26 cellular contexts compared by ENCODE assay signal in genomic region chr1:169118227-169118626, GRCh38. TPM values are rescaled to one million over a fixed set of nuclear protein-coding genes. Genes with fewer than 3 reads are reported as not detected.
DNase-seq lines count a peak whose midpoint lies in the region; ATAC-seq, FAIRE-seq and TF ChIP-seq lines count a peak whose summit lies in the region.
"Had no signal": no experiment of that assay in that cellular context is flagged by ENCODE, and none has a peak within 500 bp of the region (broad histone marks: within the 10 kb centered on the region; RNA-seq: fewer than 3 reads in every experiment).

No MANE protein-coding gene starts in this region.

- H3K36me3 ChIP-seq in heart left ventricle (peaks cover 0 to 81% (median 19%) of the 10 kb centered on the region in 9 donors), duodenal mucosa (ENCODE audit: control insufficient read depth in 1 of 2, insufficient read depth in 2 of 2, low read length in 2 of 2) (peaks cover 39 to 73% of the 10 kb centered on the region in 2 donors), transverse colon (peaks cover 0 to 9% (median 0%) of the 10 kb centered on the region in 4 donors)
- H3K36me3 ChIP-seq: tibial nerve had no signal

- no peaks in the 10 kb centered on the region for H3K27me3 ChIP-seq in heart left ventricle
- no peaks in the 10 kb centered on the region for H3K27me3 ChIP-seq in duodenal mucosa (ENCODE audit: control insufficient read depth in 1 of 2, insufficient read depth in 2 of 2, low read length in 2 of 2)
- no peaks in the 10 kb centered on the region for H3K27me3 ChIP-seq in transverse colon
- H3K27me3 ChIP-seq: pancreas, tibial nerve had no signal

- POLR2A ChIA-PET in activated CD4-positive, alpha-beta T cell treated with anti-CD3 and anti-CD28 coated beads, Interleukin-2, amount 10 ng/mL, durations not matched to agents 7 days and 5 days (lab: Charles Lee): no interaction called here

- H3K27ac Mint-ChIP-seq in nephron progenitor cell: peak overlapping the region; percentile 40
- no peak overlapping the region for H3K27ac Mint-ChIP-seq in activated CD4-positive, alpha-beta T cell treated with anti-CD3 and anti-CD28 coated beads, Interleukin-2, amount 10 ng/mL, durations not matched to agents 7 days and 5 days
- H3K27ac Mint-ChIP-seq: activated B cell treated with CpG ODN at 0.5 μM for 24 hours; activated CD4-positive, alpha-beta memory T cell treated with anti-CD3 and anti-CD28 coated beads for 36 hours; CD8-positive, alpha-beta memory T cell; naive thymus-derived CD4-positive, alpha-beta T cell; stimulated activated memory B cell treated with anti-CD40 and anti-IgM and Interleukin-4, amounts not matched to agents 10 μg/mL and 1 μg/mL and 100 μg/mL, for 72 hours had no signal

- FAIRE-seq in GM19239 (lab: Jason Lieb, UNC): no peak
- FAIRE-seq: frontal cortex, GM12878, pancreas had no signal

- CTCF ChIA-PET in activated CD4-positive, alpha-beta T cell treated with anti-CD3 and anti-CD28 coated beads, Interleukin-2, amount 10 ng/mL, durations not matched to agents 7 days and 5 days (lab: Charles Lee): interaction anchor here (0.6 to 0.9 kb wide), 2 partner anchors 9 to 14 kb away, joined by 3 read pairs; no protein-coding TSS in a partner anchor

- H3K4me1 ChIP-seq in heart left ventricle (peaks cover 0 to 91% (median 36%) of the 10 kb centered on the region in 12 donors), duodenal mucosa (ENCODE audit: control insufficient read depth in 1 of 2, insufficient read depth in 2 of 2, low read length in 2 of 2) (peaks cover 52 to 62% of the 10 kb centered on the region in 2 donors), transverse colon (peaks cover 29 to 90% (median 63%) of the 10 kb centered on the region in 4 donors)

- H3K27ac ChIP-seq in heart left ventricle: peak overlapping the region in 9 of 12 donors; percentile 17 to 97 (median 59)
- peak overlapping the region; percentile 27 for H3K27ac ChIP-seq in duodenal mucosa (ENCODE audit: low read depth, low read length)
- peak overlapping the region; percentile 39 to 98 (median 83) for H3K27ac ChIP-seq in transverse colon
- H3K27ac ChIP-seq: tibial nerve had no signal

- in situ Hi-C loops in transverse colon (cut with MboI; ENCODE audit: low pct_ligation_motif_present in 1 of 4, low pct_unique_long_range_greater_than_20kb in 1 of 4, low sequenced_read_pairs in 3 of 4): loop anchor here in 2 of 4 donors (25.0 kb wide), 3 partner anchors 219 to 656 kb away; no protein-coding TSS in a partner anchor

- ATAC-seq in heart left ventricle: no peak
- ATAC-seq: GM12878; naive thymus-derived CD4-positive, alpha-beta T cell; pancreas; stimulated activated memory B cell treated with anti-CD40 and anti-IgM and Interleukin-4, amounts not matched to agents 10 μg/mL and 1 μg/mL and 100 μg/mL, for 72 hours had no signal

- H3K36me3 Mint-ChIP-seq in nephron progenitor cell (ENCODE audit: low read depth): peaks cover 48% of the 10 kb centered on the region
- peaks cover 2% of the 10 kb centered on the region for H3K36me3 Mint-ChIP-seq in activated CD4-positive, alpha-beta T cell treated with anti-CD3 and anti-CD28 coated beads, Interleukin-2, amount 10 ng/mL, durations not matched to agents 7 days and 5 days (ENCODE audit: low read depth)
- H3K36me3 Mint-ChIP-seq: activated CD4-positive, alpha-beta memory T cell treated with anti-CD3 and anti-CD28 coated beads for 36 hours had no signal

- 57 to 74% (median 66%) methylated on average over 4 of the region's 4 CpGs for WGBS in heart left ventricle, 4 donors
- WGBS in transverse colon (ENCODE audit: low coverage in 1 of 2), 2 donors: 42 to 58% methylated on average over 2 to 4 of the region's 4 CpGs

- no peak for TF ChIP-seq CTCF in heart left ventricle (IDR thresholded peaks at IDR 0.05)
- TF ChIP-seq CTCF in nephron progenitor cell (IDR thresholded peaks at IDR 0.05): no peak
- TF ChIP-seq CTCF in transverse colon (IDR thresholded peaks at IDR 0.05): no peak

- peaks cover 75% of the 10 kb centered on the region for H3K4me1 Mint-ChIP-seq in nephron progenitor cell
- H3K4me1 Mint-ChIP-seq in activated CD4-positive, alpha-beta T cell treated with anti-CD3 and anti-CD28 coated beads, Interleukin-2, amount 10 ng/mL, durations not matched to agents 7 days and 5 days: peaks cover 4% of the 10 kb centered on the region

- H3K9me3 ChIP-seq in heart left ventricle (no peaks in the 10 kb centered on the region), duodenal mucosa (ENCODE audit: control insufficient read depth in 1 of 2, low read length in 2 of 2) (no peaks in the 10 kb centered on the region), transverse colon (no peaks in the 10 kb centered on the region)
- H3K9me3 ChIP-seq: pancreas, tibial nerve had no signal

- no peak overlapping the region for H3K4me3 Mint-ChIP-seq in nephron progenitor cell
- no peak overlapping the region for H3K4me3 Mint-ChIP-seq in activated CD4-positive, alpha-beta T cell treated with anti-CD3 and anti-CD28 coated beads, Interleukin-2, amount 10 ng/mL, durations not matched to agents 7 days and 5 days
- H3K4me3 Mint-ChIP-seq: activated B cell treated with CpG ODN at 0.5 μM for 24 hours; activated CD4-positive, alpha-beta memory T cell treated with anti-CD3 and anti-CD28 coated beads for 36 hours; CD8-positive, alpha-beta memory T cell; naive thymus-derived CD4-positive, alpha-beta T cell; stimulated activated memory B cell treated with anti-CD40 and anti-IgM and Interleukin-4, amounts not matched to agents 10 μg/mL and 1 μg/mL and 100 μg/mL, for 72 hours had no signal

- H3K9me3 Mint-ChIP-seq in nephron progenitor cell: no peaks in the 10 kb centered on the region
- no peaks in the 10 kb centered on the region for H3K9me3 Mint-ChIP-seq in activated CD4-positive, alpha-beta T cell treated with anti-CD3 and anti-CD28 coated beads, Interleukin-2, amount 10 ng/mL, durations not matched to agents 7 days and 5 days
- H3K9me3 Mint-ChIP-seq: activated B cell treated with CpG ODN at 0.5 μM for 24 hours; activated CD4-positive, alpha-beta memory T cell treated with anti-CD3 and anti-CD28 coated beads for 36 hours; CD8-positive, alpha-beta memory T cell; naive thymus-derived CD4-positive, alpha-beta T cell; stimulated activated memory B cell treated with anti-CD40 and anti-IgM and Interleukin-4, amounts not matched to agents 10 μg/mL and 1 μg/mL and 100 μg/mL, for 72 hours had no signal

- no peak overlapping the region for H3K9ac ChIP-seq in duodenal mucosa (ENCODE audit: low read depth in 1 of 2, low read length in 2 of 2)

- peaks cover 4% of the 10 kb centered on the region for H3K27me3 Mint-ChIP-seq in nephron progenitor cell (ENCODE audit: low read depth, poor library complexity)
- peaks cover 2% of the 10 kb centered on the region for H3K27me3 Mint-ChIP-seq in activated CD4-positive, alpha-beta T cell treated with anti-CD3 and anti-CD28 coated beads, Interleukin-2, amount 10 ng/mL, durations not matched to agents 7 days and 5 days
- H3K27me3 Mint-ChIP-seq: activated CD4-positive, alpha-beta memory T cell treated with anti-CD3 and anti-CD28 coated beads for 36 hours; CD8-positive, alpha-beta memory T cell; naive thymus-derived CD4-positive, alpha-beta T cell had no signal

- DNase-seq in heart left ventricle (no peak), cardiac septum (ENCODE audit: low spot score) (no peak), nephron progenitor cell (no peak), transverse colon (no peak), GM19239 (ENCODE audit: insufficient read length, low spot score) (no peak), DMS79 (lab: John Stamatoyannopoulos, UW) (no peak)
- no peak for DNase-seq in activated CD4-positive, alpha-beta T cell treated with anti-CD3 and anti-CD28 coated beads, Interleukin-2, amount 10 ng/mL, durations not matched to agents 7 days and 5 days
- DNase-seq: activated B cell treated with CpG ODN at 0.5 μM for 24 hours; activated CD4-positive, alpha-beta memory T cell treated with anti-CD3 and anti-CD28 coated beads for 36 hours; activated effector memory CD4-positive, alpha-beta T cell treated with anti-CD3 and anti-CD28 coated beads, Interleukin-2, amount 50 U/mL, for 16 hours; activated T-cell treated with anti-CD3 and anti-CD28 coated beads for 4 hours; CD8-positive, alpha-beta memory T cell; DMS53; erythroblast; KG1; kidney glomerular epithelial cell; naive thymus-derived CD4-positive, alpha-beta T cell; NCI-H187; NCI-H748 treated with DMSO at 0.1 percent for 48 hours; pancreas; stimulated activated CD4-positive, alpha-beta T cell treated with anti-CD3 and anti-CD28 coated beads, Interleukin-2, amount 100 ng/mL, for 24 hours had no signal

- TF ChIP-seq POLR2A in heart left ventricle (IDR thresholded peaks at IDR 0.05) (no peak), transverse colon (IDR thresholded peaks at IDR 0.05) (no peak)

- intact Hi-C loops in heart left ventricle (cut with DNase I): loop anchor here in 1 of 10 donors (10.0 kb wide), 1 partner anchor 503 kb away; no protein-coding TSS in a partner anchor
- intact Hi-C loops in cardiac septum (cut with DNase I): no loop called here
- intact Hi-C loops in transverse colon (cut with DNase I; ENCODE audit: low total_unique reads): no loop called here

- no peak for TF ChIP-seq EP300 in transverse colon (IDR thresholded peaks at IDR 0.05; ENCODE audit: low read depth)

- no peak overlapping the region for H3K4me3 ChIP-seq in heart left ventricle
- H3K4me3 ChIP-seq in duodenal mucosa (ENCODE audit: low read depth in 1 of 2, low read length in 2 of 2): no peak overlapping the region
- H3K4me3 ChIP-seq in transverse colon: no peak overlapping the region
- H3K4me3 ChIP-seq: GM12878, pancreas, tibial nerve had no signal

RNA-seq across cellular contexts. Expression of gene ATP1B1, which starts 11.7 kb away (rescaled TPM):
- total RNA-seq in heart left ventricle (100 to 1,000 TPM; 245 to 640 (median 339) TPM), cardiac septum (256 TPM), transverse colon (100 to 1,000 TPM in 3 of 4 donors, 10 to 100 TPM in 1; 82.8 to 493 (median 375) TPM)
- 100 to 1,000 TPM; 165 to 372 TPM for polyA plus RNA-seq in heart left ventricle
- 1 to 10 TPM; 2.6 to 3.4 TPM for total RNA-seq in activated CD4-positive, alpha-beta T cell treated with anti-CD3 and anti-CD28 coated beads, Interleukin-2, amount 10 ng/mL, durations not matched to agents 7 days and 5 days

Comparison
In these comparisons a context has a peak if more than half of its experiments do, and no peak if none do; other contexts are left out.
1. H3K27ac ChIP-seq: peak in every context shown above with its lines; median percentile 83 in transverse colon; 59 in heart left ventricle; 27 in duodenal mucosa.
2. RNA of gene ATP1B1, which starts 11.7 kb away (total RNA-seq): 82.8 to 493 TPM in transverse colon, 245 to 640 TPM in heart left ventricle and 256 TPM in cardiac septum (single experiment); 2.6 to 3.4 TPM in activated CD4-positive, alpha-beta T cell treated with anti-CD3 and anti-CD28 coated beads, Interleukin-2, amount 10 ng/mL, durations not matched to agents 7 days and 5 days; every median in the first group is over 10 times any median in the second.